18 cellular contexts compared by ENCODE assay signal in genomic region chr9:132587484-132587858, GRCh38. TPM values are rescaled to one million over a fixed set of nuclear protein-coding genes. Genes with fewer than 3 reads are reported as not detected.
DNase-seq lines count a peak whose midpoint lies in the region; ATAC-seq, FAIRE-seq and TF ChIP-seq lines count a peak whose summit lies in the region.
"Had no signal": no experiment of that assay in that cellular context is flagged by ENCODE, and none has a peak within 500 bp of the region (broad histone marks: within the 10 kb centered on the region; RNA-seq: fewer than 3 reads in every experiment).

No MANE protein-coding gene starts in this region.

- peak overlapping the region; percentile 38 for H4K91ac ChIP-seq in H1 (replicated peaks; ENCODE audit: insufficient read length, low read length)

- H3K79me2 ChIP-seq in H1 (ENCODE audit: control insufficient read depth in 1 of 2, insufficient read depth in 2 of 2, low read length in 2 of 2) (no peaks in the 10 kb centered on the region), osteoblast (ENCODE audit: insufficient read depth, low read length) (no peaks in the 10 kb centered on the region)

- no peaks in the 10 kb centered on the region for H3K36me3 Mint-ChIP-seq in activated T-cell treated with anti-CD3 and anti-CD28 coated beads, Interleukin-2, amount 50 U/mL, for 4 hours (ENCODE audit: insufficient read depth)

- H3K27me3 Mint-ChIP-seq in activated T-cell treated with anti-CD3 and anti-CD28 coated beads, Interleukin-2, amount 50 U/mL, for 4 hours (ENCODE audit: low read depth), result peaks cover 75% of the 10 kb centered on the region

- H4K20me1 ChIP-seq in H1 (replicated peaks in 1 of 2; ENCODE audit: control insufficient read depth in 1 of 2, insufficient read depth in 2 of 2, low read length in 2 of 2), result peaks cover 2 to 29% of the 10 kb centered on the region in 2 experiments
- peaks cover 61% of the 10 kb centered on the region for H4K20me1 ChIP-seq in osteoblast (ENCODE audit: insufficient read depth, low read length)

- H3K9me3 Mint-ChIP-seq in activated T-cell treated with anti-CD3 and anti-CD28 coated beads, Interleukin-2, amount 50 U/mL, for 4 hours, result no peaks in the 10 kb centered on the region

- peaks cover 17% of the 10 kb centered on the region for H3K23me2 ChIP-seq in H1 (ENCODE audit: low read depth, low read length)

- no peak for FAIRE-seq in H1 (lab: Jason Lieb, UNC)
- FAIRE-seq: A204.1, GM12878 had no signal

- peak overlapping the region; percentile 64 to 89 for H3K4me2 ChIP-seq in H1 (ENCODE audit: insufficient read depth in 1 of 2, low read depth in 2 of 2, low read length in 2 of 2)
- H3K4me2 ChIP-seq in osteoblast (ENCODE audit: insufficient read depth, low read length), result no peak overlapping the region
- H3K4me2 ChIP-seq: KMS-11 had no signal

- H3K4me3 Mint-ChIP-seq in activated T-cell treated with anti-CD3 and anti-CD28 coated beads, Interleukin-2, amount 50 U/mL, for 4 hours, result no peak overlapping the region

- no peak overlapping the region for H3K23ac ChIP-seq in H1 (ENCODE audit: insufficient read length)

- H3K4me1 Mint-ChIP-seq in activated T-cell treated with anti-CD3 and anti-CD28 coated beads, Interleukin-2, amount 50 U/mL, for 4 hours (ENCODE audit: low read depth), result peaks cover 12% of the 10 kb centered on the region

- no peak overlapping the region for H4K5ac ChIP-seq in H1 (ENCODE audit: insufficient read length, low read depth, low read length)

- H3K18ac ChIP-seq in H1 (ENCODE audit: extremely low read depth, low read length), result peak overlapping the region; percentile 71; the same call in 1 of the 2 replicates

- H3K79me1 ChIP-seq in H1 (ENCODE audit: low read depth, low read length), result no peaks in the 10 kb centered on the region

- no peak overlapping the region for H2AK5ac ChIP-seq in H1 (ENCODE audit: low read depth, low read length)

- H3K27ac ChIP-seq in HUES64 (ENCODE audit: low read depth, low read length) (no peak overlapping the region), H1 (ENCODE audit: low read depth, low read length) (no peak overlapping the region), osteoblast (ENCODE audit: low read depth, low read length) (no peak overlapping the region)
- H3K27ac ChIP-seq: KMS-11, SJCRH30 had no signal

- no peak overlapping the region for H2BK15ac ChIP-seq in H1 (ENCODE audit: low read length)

- H3K56ac ChIP-seq in H1 (replicated peaks; ENCODE audit: insufficient read length, low read depth, low read length), result no peak overlapping the region

- H3K27me3 ChIP-seq in HUES64 (ENCODE audit: insufficient read depth, low read length) (peaks cover 100% of the 10 kb centered on the region), H1 (replicated peaks in 1 of 4; ENCODE audit: control insufficient read depth in 3 of 4, extremely low read depth in 1 of 4, insufficient read depth in 3 of 4, low read length in 3 of 4) (peaks cover 74 to 86% (median 82%) of the 10 kb centered on the region in 4 experiments), osteoblast (ENCODE audit: insufficient read depth, low read length) (peaks cover 97% of the 10 kb centered on the region)
- H3K27me3 ChIP-seq: SJCRH30 had no signal

- H3K4me1 ChIP-seq in HUES64 (ENCODE audit: insufficient read depth, low read length) (peaks cover 51% of the 10 kb centered on the region), H1 (replicated peaks in 1 of 4; ENCODE audit: control insufficient read depth in 3 of 4, insufficient read depth in 4 of 4, low read length in 3 of 4) (peaks cover 0 to 73% (median 48%) of the 10 kb centered on the region in 4 experiments; a peak in 6 of 7 replicates), osteoblast (ENCODE audit: insufficient read depth, low read length) (no peaks in the 10 kb centered on the region), mucosa of descending colon (ENCODE audit: low read depth) (no peaks in the 10 kb centered on the region)
- H3K4me1 ChIP-seq: SJCRH30 had no signal

- in situ Hi-C loops in GM13976 (cut with MboI; ENCODE audit: low sequenced_read_pairs, unreplicated experiment), result no loop called here

- POLR2A ChIA-PET in H1 (lab: Charles Lee; ENCODE audit: partially characterized antibody), result interaction anchor here (1.1 to 2.9 kb wide), 3 partner anchors 11 to 177 kb away, joined by 3 to 10 read pairs (median 4); partner anchors contain the start of genes CFAP77, DDX31 and GTF3C4

- CTCF ChIA-PET in H1 (lab: Charles Lee; ENCODE audit: partially characterized antibody), result interaction anchor here (0.7 to 0.8 kb wide), 2 partner anchors 8 to 40 kb away, joined by 3 read pairs; no protein-coding TSS in a partner anchor

- no peak for TF ChIP-seq POLR2A in H1 (IDR thresholded peaks at IDR 0.05; ENCODE audit: control extremely low read depth in 1 of 2, low read depth in 2 of 2, low read length in 2 of 2)

- H3K9ac ChIP-seq in HUES64 (ENCODE audit: low read depth, low read length) (no peak overlapping the region), H1 (replicated peaks in 1 of 4; ENCODE audit: extremely low read depth in 1 of 4, low read depth in 3 of 4, low read length in 3 of 4) (no peak overlapping the region)
- H3K9ac ChIP-seq: KMS-11 had no signal

- H3K4me3 ChIP-seq in HUES64 (ENCODE audit: low read length), result 0 out of 2 replicates have a peak overlapping the region, but pooled peaks have one; percentile 30
- peak overlapping the region; percentile 1 to 65 (median 10); a peak in 7 of 8 replicates for H3K4me3 ChIP-seq in H1 (ENCODE audit: extremely low read depth in 1 of 4, insufficient read depth in 2 of 4, low read depth in 3 of 4, low read length in 4 of 4)
- H3K4me3 ChIP-seq in osteoblast (ENCODE audit: insufficient read depth, low read length), result no peak overlapping the region
- no peak overlapping the region for H3K4me3 ChIP-seq in foreskin fibroblast (ENCODE audit: low read depth in 1 of 2, low read length in 2 of 2)
- H3K4me3 ChIP-seq in mucosa of descending colon, result no peak overlapping the region
- H3K4me3 ChIP-seq: GM12878, SJCRH30 had no signal

- H2BK12ac ChIP-seq in H1 (ENCODE audit: low read depth, low read length), result peak overlapping the region; percentile 98; the same call in 1 of the 2 replicates

- intact Hi-C loops in mucosa of descending colon (cut with DNase I, micrococcal nuclease), result no loop called here

- no peak for TF ChIP-seq RAD21 in H1 (IDR thresholded peaks at IDR 0.05 in 1 of 2, conservative IDR thresholded peaks at IDR 0.05 in 1 of 2; ENCODE audit: low read depth in 2 of 2, low read length in 2 of 2)

- TF ChIP-seq CTCF in GM13976 (IDR thresholded peaks at IDR 0.05; ENCODE audit: borderline replicate concordance, control extremely low read depth, extremely low read depth, insufficient read depth, missing control alignments) (no peak), H1 (IDR thresholded peaks at IDR 0.05; ENCODE audit: control extremely low read depth in 1 of 3, insufficient read depth in 1 of 3, low read depth in 1 of 3, low read length in 3 of 3) (no peak), osteoblast (IDR thresholded peaks at IDR 0.05; ENCODE audit: extremely low read depth, low read depth, low read length) (no peak), foreskin fibroblast (IDR thresholded peaks at IDR 0.05; ENCODE audit: low read depth, low read length) (no peak), mucosa of descending colon (IDR thresholded peaks at IDR 0.05) (no peak)

- no peak overlapping the region for H2BK5ac ChIP-seq in H1 (ENCODE audit: low read depth, low read length)

- DNase-seq in GM13976 (ENCODE audit: low spot score) (peak; percentile 42), H1 (ENCODE audit: low read depth in 1 of 2, low spot score in 2 of 2) (no peak), osteoblast (ENCODE audit: insufficient read length, low spot score, missing footprints) (peak; percentile 84), foreskin fibroblast (no peak), mucosa of descending colon (no peak)
- DNase-seq in activated T-cell treated with anti-CD3 and anti-CD28 coated beads, Interleukin-2, amount 50 U/mL, for 4 hours, result no peak
- DNase-seq: NCI-H1436 treated with DMSO at 0.1 percent for 48 hours, NCI-H1930, NCI-H2227 treated with DMSO at 0.1 percent for 48 hours, NCI-H510A treated with DMSO at 0.1 percent for 48 hours, NCI-H748 treated with DMSO at 0.1 percent for 48 hours, SJCRH30 had no signal

- H3K36me3 ChIP-seq in HUES64 (ENCODE audit: insufficient read depth, low read length) (no peaks in the 10 kb centered on the region), H1 (ENCODE audit: control insufficient read depth in 2 of 4, insufficient read depth in 4 of 4, low read length in 3 of 4) (peaks cover 0 to 4% (median 0%) of the 10 kb centered on the region in 4 experiments; a peak in 1 of 8 replicates), osteoblast (ENCODE audit: insufficient read depth, low read length) (no peaks in the 10 kb centered on the region), mucosa of descending colon (ENCODE audit: low read depth) (no peaks in the 10 kb centered on the region)

- no peak overlapping the region for H3K14ac ChIP-seq in H1 (ENCODE audit: insufficient read length)

- H2AFZ ChIP-seq in H1 (ENCODE audit: low read length) (no peak overlapping the region), osteoblast (ENCODE audit: low read length) (no peak overlapping the region)

- no peak for TF ChIP-seq EP300 in H1 (IDR thresholded peaks at IDR 0.05; ENCODE audit: borderline replicate concordance in 1 of 2, low read depth in 2 of 2, low read length in 2 of 2)

- peak overlapping the region; percentile 19 for H2BK120ac ChIP-seq in H1 (replicated peaks; ENCODE audit: low read depth, low read length)

- peak overlapping the region; percentile 16 for H3K4ac ChIP-seq in H1 (replicated peaks; ENCODE audit: insufficient read length, low read depth, low read length)

- ATAC-seq in HG02852 (IDR thresholded peaks at IDR 0.05; ENCODE audit: unreplicated experiment) (no peak), mucosa of descending colon (no peak)
- no peak for ATAC-seq in activated T-cell treated with anti-CD3 and anti-CD28 coated beads, Interleukin-2, amount 50 U/mL, for 4 hours
- ATAC-seq: GM12878 had no signal

- peak overlapping the region; percentile 80; the same call in 1 of the 2 replicates for H2BK20ac ChIP-seq in H1 (ENCODE audit: low read length)

- WGBS in HUES64, result 16% methylated on average over 12 of the region's 12 CpGs
- WGBS in H1 (ENCODE audit: extremely low coverage in 1 of 2, insufficient coverage in 1 of 2, insufficient read length in 1 of 2, insufficient replicate concordance in 2 of 2, low coverage in 1 of 2, low lambda C conversion rate in 2 of 2, missing lambda C conversion rate in 1 of 2), 2 experiments, result 12% methylated on average over 12 of the region's 12 CpGs; no CpG with 5 or more reads in 1 of the 2 experiments

- no peaks in the 10 kb centered on the region for H3K9me3 ChIP-seq in HUES64 (ENCODE audit: insufficient read depth, low read depth, low read length)
- no peaks in the 10 kb centered on the region for H3K9me3 ChIP-seq in H1 (ENCODE audit: insufficient read depth in 2 of 2, low read depth in 1 of 2, low read length in 1 of 2)
- no peaks in the 10 kb centered on the region for H3K9me3 ChIP-seq in osteoblast (ENCODE audit: low read depth, low read length)
- no peaks in the 10 kb centered on the region for H3K9me3 ChIP-seq in mucosa of descending colon
- H3K9me3 ChIP-seq: SJCRH30 had no signal

- 0 out of 2 replicates have a peak overlapping the region, but pooled peaks have one; percentile 20 for H4K8ac ChIP-seq in H1 (ENCODE audit: extremely low read depth, insufficient read depth, low read length)

RNA-seq across cellular contexts. Expression of gene BARHL1, which starts 5.1 kb away (rescaled TPM):
- polyA plus RNA-seq in HUES64 (2013, experiment 1 of 2), result not detected
- polyA plus RNA-seq in HUES64 (2013, experiment 2 of 2), result 0.13 TPM
- not detected in 2 replicates for total RNA-seq in H1 (2021; fragmentation: NEBNext Ultra II Directional; extraction: Animal tissue kit (Norgen Biotek cat#: 25700))
- 0.06 TPM in 1 of 2 replicates, not detected in the other for polyA plus RNA-seq in H1 (2011; rRNA removed)
- polyA plus RNA-seq in H1 (2011; cell fraction: cytosol; rRNA removed), result 0.03 TPM
- 0.14 TPM for polyA plus RNA-seq in H1 (2011; cell fraction: nucleus; rRNA removed)
- polyA plus RNA-seq in H1 (2012, experiment 1 of 2), result not detected in 4 replicates
- not detected for polyA plus RNA-seq in H1 (2012, experiment 2 of 2)
- polyA plus RNA-seq in H1 (2013, experiment 1 of 2), result not detected
- not detected for polyA plus RNA-seq in H1 (2013, experiment 2 of 2)
- not detected in 2 replicates for polyA minus RNA-seq in H1 (2011; rRNA and poly(A)+ RNA removed)
- not detected for polyA minus RNA-seq in H1 (2011; cell fraction: cytosol; rRNA and poly(A)+ RNA removed)
- not detected for polyA minus RNA-seq in H1 (2011; cell fraction: nucleus; rRNA and poly(A)+ RNA removed)
- total RNA-seq in osteoblast (not detected in 2 replicates), mucosa of descending colon (not detected)
- total RNA-seq in activated T-cell treated with anti-CD3 and anti-CD28 coated beads, Interleukin-2, amount 50 U/mL, for 4 hours, result not detected
- total RNA-seq: GM12878, SJCRH30 had no signal
- polyA plus RNA-seq: CD14-positive monocyte, GM12878 had no signal

Comparison
In these comparisons a context has a peak if more than half of its experiments do, and no peak if none do; other contexts are left out.
1. DNase-seq: peak in GM13976 (single experiment) and osteoblast (single experiment); none in H1 (0 of 2), foreskin fibroblast (0 of 2), mucosa of descending colon (0 of 3) and activated T-cell treated with anti-CD3 and anti-CD28 coated beads, Interleukin-2, amount 50 U/mL, for 4 hours (single experiment).
2. H3K4me3 ChIP-seq: peak in HUES64 (single experiment) and H1 (4 of 4); none in osteoblast (single experiment), foreskin fibroblast (0 of 2) and mucosa of descending colon (single experiment).